9 cellular contexts compared by ENCODE assay signal in the genomic region with DNA sequence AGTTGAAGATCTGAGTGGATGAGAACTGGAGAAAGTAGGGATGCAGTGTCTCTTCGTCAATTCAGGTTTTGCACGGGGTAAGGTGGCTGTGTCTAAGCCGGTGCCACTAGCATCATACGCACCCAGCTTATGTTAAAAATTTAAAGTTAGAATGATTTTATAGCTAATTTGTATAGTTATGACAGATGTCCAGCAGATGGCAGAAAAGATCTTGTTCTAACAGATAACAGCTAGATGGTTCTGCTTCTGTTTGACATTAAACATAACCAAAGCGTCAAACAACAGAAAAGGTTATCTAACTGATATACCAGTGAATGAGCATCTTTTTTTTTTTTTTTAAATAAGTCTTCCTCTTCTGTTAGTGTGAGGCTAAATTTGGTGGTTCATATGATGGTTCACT. TPM values are rescaled to one million over a fixed set of nuclear protein-coding genes. Genes with fewer than 3 reads are reported as not detected.
DNase-seq lines count a peak whose midpoint lies in the region; ATAC-seq and TF ChIP-seq lines count a peak whose summit lies in the region.
"Had no signal": no experiment of that assay in that cellular context is flagged by ENCODE, and none has a peak within 500 bp of the region (broad histone marks: within the 10 kb centered on the region; RNA-seq: fewer than 3 reads in every experiment).

No MANE protein-coding gene starts in this region.

- intact Hi-C loops in psoas muscle (cut with DNase I) = loop anchor here (5.0 kb wide), 3 partner anchors 79 to 176 kb away; no protein-coding TSS in a partner anchor

- DNase-seq in G401 (ENCODE audit: low spot score) (peak; percentile 82), M059J (ENCODE audit: low read depth) (peak; percentile 53), SHP77 (lab: John Stamatoyannopoulos, UW) (peak; percentile 31 to 50), fibroblast of peridontal ligament (ENCODE audit: extremely low read depth) (peak; percentile 79), psoas muscle (no peak), 8988T (no peak)
- DNase-seq in activated T-cell treated with anti-CD3 and anti-CD28 coated beads, Interleukin-2, amount 50 U/mL, for 1 hour = no peak
- DNase-seq in activated CD8-positive, alpha-beta memory T cell treated with anti-CD3 and anti-CD28 coated beads, Interleukin-2, amount 50 U/mL, for 4 hours = no peak

- H3K27ac ChIP-seq in psoas muscle = no peak overlapping the region
- H3K27ac ChIP-seq: neutrophil had no signal

- ATAC-seq in psoas muscle = no peak

- no peaks in the 10 kb centered on the region for H3K9me3 ChIP-seq in psoas muscle
- H3K9me3 ChIP-seq: neutrophil had no signal

- no peaks in the 10 kb centered on the region for H3K4me1 ChIP-seq in psoas muscle

- peak; percentile 32 for TF ChIP-seq CTCF in psoas muscle (IDR thresholded peaks at IDR 0.05)

- no peak overlapping the region for H3K4me3 ChIP-seq in psoas muscle

- in situ Hi-C loops in G401 (cut with HindIII; ENCODE audit: low sequenced_read_pairs) = no loop called here

- no peaks in the 10 kb centered on the region for H3K36me3 ChIP-seq in psoas muscle (ENCODE audit: insufficient read depth in 1 of 2, low read depth in 1 of 2)
- H3K36me3 ChIP-seq: neutrophil had no signal

- peaks cover 0 to under 1% (median 0%) of the 10 kb centered on the region in 3 donors for H3K27me3 ChIP-seq in psoas muscle (ENCODE audit: insufficient read depth in 3 of 3, low read length in 2 of 3)
- H3K27me3 ChIP-seq: neutrophil had no signal

- 52 to 64% (median 53%) methylated on average over 5 of the region's 5 CpGs for WGBS in psoas muscle, 3 donors

RNA-seq across cellular contexts. Expression of gene EDDM13, which starts 18.8 kb away (rescaled TPM):
- not detected in 2 replicates for total RNA-seq in G401 (2014; rRNA removed; shearing (Covaris generic))
- not detected in 2 replicates for total RNA-seq in M059J (2014; rRNA removed; shearing (Covaris generic))
- total RNA-seq in psoas muscle = under 1 TPM in 1 of 4 donors, not detected in 3; 0.62 TPM
- not detected for polyA plus RNA-seq in psoas muscle

RNA-seq across cellular contexts. Expression of gene ZSCAN5C, which starts 51.7 kb away (rescaled TPM):
- 0.37 TPM in 1 of 2 replicates, not detected in the other for total RNA-seq in G401 (2014; rRNA removed; shearing (Covaris generic))
- total RNA-seq in M059J (2014; rRNA removed; shearing (Covaris generic)) = not detected in 2 replicates
- not detected for total RNA-seq in psoas muscle
- not detected for polyA plus RNA-seq in psoas muscle

RNA-seq across cellular contexts. Expression of gene ZSCAN5B, which starts 56.2 kb away (rescaled TPM):
- total RNA-seq in G401 (2014; rRNA removed; shearing (Covaris generic)) = not detected in 2 replicates
- not detected in 2 replicates for total RNA-seq in M059J (2014; rRNA removed; shearing (Covaris generic))
- not detected for total RNA-seq in psoas muscle
- under 1 TPM in 1 of 3 donors, not detected in 2; 0.05 TPM for polyA plus RNA-seq in psoas muscle

Comparison
In these comparisons a context has a peak if more than half of its experiments do, and no peak if none do; other contexts are left out.
1. DNase-seq: peak in G401 (single experiment), M059J (single experiment), SHP77 (2 of 2) and fibroblast of peridontal ligament (single experiment); none in psoas muscle (0 of 2), activated T-cell treated with anti-CD3 and anti-CD28 coated beads, Interleukin-2, amount 50 U/mL, for 1 hour (single experiment), 8988T (single experiment) and activated CD8-positive, alpha-beta memory T cell treated with anti-CD3 and anti-CD28 coated beads, Interleukin-2, amount 50 U/mL, for 4 hours (single experiment).